In the genomic region with DNA sequence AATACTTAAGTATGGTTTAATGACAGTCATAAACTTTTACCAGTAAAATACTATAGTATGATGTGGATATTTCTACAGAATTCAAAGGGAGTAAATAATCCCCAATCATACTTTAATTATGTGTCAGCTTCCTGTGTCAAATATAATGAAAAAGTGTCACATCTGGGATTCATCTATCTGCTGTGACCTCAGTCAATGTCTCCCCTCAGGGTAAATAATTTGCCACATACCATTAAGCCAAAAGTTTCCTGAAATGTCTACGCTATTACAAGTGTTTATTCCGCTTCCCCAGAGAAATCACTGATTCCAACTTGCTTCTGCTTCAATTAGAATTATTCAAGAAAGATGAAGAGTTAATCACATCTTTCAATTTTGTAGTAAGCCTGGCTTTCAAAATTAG, we compare ENCODE assay signal across 23 cellular contexts.
DNase-seq lines count a peak whose midpoint lies in the region; ATAC-seq, FAIRE-seq and TF ChIP-seq lines count a peak whose summit lies in the region.
"Had no signal": no experiment of that assay in that cellular context is flagged by ENCODE, and none has a peak within 500 bp of the region (broad histone marks: within the 10 kb centered on the region; RNA-seq: fewer than 3 reads in every experiment).

No MANE protein-coding gene starts in this region.

- peak overlapping the region; percentile 55 for H3K4me2 ChIP-seq in endothelial cell of umbilical vein (ENCODE audit: insufficient read depth, low read length)
- H3K4me2 ChIP-seq: GM23338 had no signal

- no peaks in the 10 kb centered on the region for H3K9me1 ChIP-seq in endothelial cell of umbilical vein (replicated peaks; ENCODE audit: control insufficient read depth, extremely low read depth, insufficient read depth, low read length)

- no peak overlapping the region for H3K4me3 ChIP-seq in endothelial cell of umbilical vein (replicated peaks in 1 of 3; ENCODE audit: insufficient read depth in 1 of 3, low read depth in 1 of 3, low read length in 3 of 3)
- no peak overlapping the region for H3K4me3 ChIP-seq in left ventricle myocardium inferior
- H3K4me3 ChIP-seq: GM12878, GM23338 had no signal

- H3K27me3 ChIP-seq in endothelial cell of umbilical vein (ENCODE audit: control insufficient read depth in 2 of 2, insufficient read depth in 2 of 2, low read length in 2 of 2) (peaks cover under 1 to 12% of the 10 kb centered on the region in 2 experiments), left ventricle myocardium inferior (ENCODE audit: low read depth) (no peaks in the 10 kb centered on the region)

- TF ChIP-seq CTCF in endothelial cell of umbilical vein (IDR thresholded peaks at IDR 0.05; ENCODE audit: extremely low read depth in 1 of 2, insufficient read depth in 1 of 2, low read depth in 1 of 2, low read length in 2 of 2) = no peak
- no peak for TF ChIP-seq CTCF in left ventricle myocardium inferior (IDR thresholded peaks at IDR 0.05; ENCODE audit: borderline replicate concordance)
- no peak for TF ChIP-seq CTCF in WTC11 (IDR thresholded peaks at IDR 0.05)

- no peak overlapping the region for H2AFZ ChIP-seq in endothelial cell of umbilical vein (ENCODE audit: low read depth, low read length)

- no peaks in the 10 kb centered on the region for H4K20me1 ChIP-seq in endothelial cell of umbilical vein (replicated peaks; ENCODE audit: control insufficient read depth, extremely low read depth, insufficient read depth, low read length)

- no peak overlapping the region for H3K9ac ChIP-seq in endothelial cell of umbilical vein (replicated peaks; ENCODE audit: extremely low read depth, insufficient read depth, low read length)

- no peak overlapping the region for H3K27ac Mint-ChIP-seq in WTC11
- H3K27ac Mint-ChIP-seq: B cell, GM23338 had no signal

- BruUV-seq in endothelial cell of umbilical vein (replicated peaks; lab: Mats Ljungman, UMichigan) = no TSS peak

- H3K9me3 Mint-ChIP-seq in WTC11 = no peaks in the 10 kb centered on the region
- H3K9me3 Mint-ChIP-seq: GM23338 had no signal

- intact Hi-C loops in endothelial cell of umbilical vein (cut with micrococcal nuclease) = loop anchor here (2.0 kb wide), 1 partner anchor 14 kb away; no protein-coding TSS in a partner anchor
- intact Hi-C loops in left ventricle myocardium inferior (cut with micrococcal nuclease) = no loop called here

- H3K36me3 ChIP-seq in endothelial cell of umbilical vein (ENCODE audit: control insufficient read depth in 2 of 2, extremely low read depth in 1 of 2, insufficient read depth in 2 of 2, low read length in 2 of 2) (no peaks in the 10 kb centered on the region), left ventricle myocardium inferior (no peaks in the 10 kb centered on the region)

- H3K79me2 ChIP-seq in endothelial cell of umbilical vein (ENCODE audit: control insufficient read depth, insufficient read depth, low read length) = no peaks in the 10 kb centered on the region

- peaks cover 6% of the 10 kb centered on the region for H3K4me1 ChIP-seq in endothelial cell of umbilical vein (ENCODE audit: control insufficient read depth, extremely low read depth, insufficient read depth, low read length)
- H3K4me1 ChIP-seq in left ventricle myocardium inferior = peaks cover 18% of the 10 kb centered on the region

- POLR2A ChIA-PET in endothelial cell of umbilical vein (lab: Charles Lee) = no interaction called here
- POLR2A ChIA-PET in WTC11 (lab: Charles Lee) = interaction anchor here (0.6 kb wide), 1 partner anchor 121 kb away, joined by 3 read pairs; no protein-coding TSS in a partner anchor

- CTCF ChIA-PET in endothelial cell of umbilical vein (lab: Charles Lee) = interaction anchor here (1.0 to 1.2 kb wide), 2 partner anchors 24 to 30 kb away, joined by 3 read pairs; no protein-coding TSS in a partner anchor
- CTCF ChIA-PET in WTC11 (lab: Charles Lee) = interaction anchor here (3.1 kb wide), 1 partner anchor 24 kb away, joined by 9 read pairs; no protein-coding TSS in a partner anchor

- peak; percentile 8 for FAIRE-seq in endothelial cell of umbilical vein (lab: Jason Lieb, UNC)
- FAIRE-seq: GM12878, GM18507 had no signal

- H3K27me3 Mint-ChIP-seq in WTC11 (ENCODE audit: low read depth) = no peaks in the 10 kb centered on the region
- H3K27me3 Mint-ChIP-seq: B cell had no signal

- H3K9me3 ChIP-seq in endothelial cell of umbilical vein (replicated peaks; ENCODE audit: control insufficient read depth, insufficient read depth, low read length) (no peaks in the 10 kb centered on the region), left ventricle myocardium inferior (replicated peaks) (no peaks in the 10 kb centered on the region)

- ATAC-seq in HG03280 (IDR thresholded peaks at IDR 0.05; ENCODE audit: unreplicated experiment) (no peak), WTC11 (no peak)
- ATAC-seq: GM12878, GM23338, SK-N-SH treated with all-trans-retinoic acid at 6 μM for 48 hours had no signal

- dilution Hi-C loops in endothelial cell of umbilical vein (cut with MboI; ENCODE audit: extremely low pct_ligation_motif_present, low sequenced_read_pairs) = no loop called here

- DNase-seq in EH (ENCODE audit: low read depth) = peak; percentile 91
- DNase-seq in M059J (ENCODE audit: low read depth) = peak; percentile 57
- DNase-seq in endothelial cell of umbilical vein (ENCODE audit: low read depth, low spot score) = peak; percentile 6
- DNase-seq in caudate nucleus (lab: John Stamatoyannopoulos, UW) = no peak
- no peak for DNase-seq in left ventricle myocardium inferior
- DNase-seq in WTC11 (ENCODE audit: low spot score) = no peak
- DNase-seq: ACHN, DMS79 treated with DMSO at 0.1 percent for 48 hours, GF-D8, HCEC 1CT, NCI-H1417, NCI-H187, NCI-H2107, NCI-H524, NCI-H82, OCI-M1, SHP77 treated with DMSO at 0.1 percent for 48 hours had no signal

- TF ChIP-seq POLR2A in endothelial cell of umbilical vein (IDR thresholded peaks at IDR 0.05; ENCODE audit: low read depth, low read length) = no peak

- no peaks in the 10 kb centered on the region for H3K36me3 Mint-ChIP-seq in WTC11

- no peak overlapping the region for H3K4me3 Mint-ChIP-seq in WTC11
- H3K4me3 Mint-ChIP-seq: B cell, GM23338 had no signal

- H3K4me1 Mint-ChIP-seq in WTC11 = no peaks in the 10 kb centered on the region
- H3K4me1 Mint-ChIP-seq: B cell, GM23338 had no signal

- H3K27ac ChIP-seq in endothelial cell of umbilical vein (ENCODE audit: insufficient read depth, low read depth, low read length) (no peak overlapping the region), caudate nucleus (ENCODE audit: low read depth, low read length) (no peak overlapping the region), left ventricle myocardium inferior (replicated peaks) (no peak overlapping the region)

TF ChIP-seq in endothelial cell of umbilical vein, 7 proteins besides CTCF, POLR2A, EP300 and RAD21:
- TF ChIP-seq MYC (IDR thresholded peaks at IDR 0.05; ENCODE audit: low read depth, low read length) = no peak
- TF ChIP-seq, protein P1, sequence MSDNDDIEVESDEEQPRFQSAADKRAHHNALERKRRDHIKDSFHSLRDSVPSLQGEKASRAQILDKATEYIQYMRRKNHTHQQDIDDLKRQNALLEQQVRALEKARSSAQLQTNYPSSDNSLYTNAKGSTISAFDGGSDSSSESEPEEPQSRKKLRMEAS (IDR thresholded peaks at IDR 0.05; ENCODE audit: insufficient read depth, insufficient read length) = no peak
- no peak for TF ChIP-seq EZH2 (IDR thresholded peaks at IDR 0.05; ENCODE audit: borderline replicate concordance, low read depth, low read length, severe bottlenecking)
- TF ChIP-seq POLR2AphosphoS5 (IDR thresholded peaks at IDR 0.05; ENCODE audit: insufficient read depth, low read depth, low read length) = no peak
- TF ChIP-seq GATA2 (IDR thresholded peaks at IDR 0.05; ENCODE audit: insufficient read depth, insufficient read length, low read depth, low read length) = no peak
- no peak for TF ChIP-seq JUN (IDR thresholded peaks at IDR 0.05; ENCODE audit: borderline replicate concordance, insufficient read depth, insufficient read length, low read depth)
- no peak for TF ChIP-seq FOS (IDR thresholded peaks at IDR 0.05; ENCODE audit: borderline replicate concordance, insufficient read depth, low read length)
TF ChIP-seq in endothelial cell of umbilical vein: peak in this region for 0.

TF ChIP-seq in WTC11, 78 proteins besides CTCF, POLR2A, EP300 and RAD21 (continues in another document):
- no peak for TF ChIP-seq ZNF512 (CRISPR knock-in tag; IDR thresholded peaks at IDR 0.05; ENCODE audit: borderline replicate concordance)
- no peak for TF ChIP-seq TEAD4 (CRISPR knock-in tag; IDR thresholded peaks at IDR 0.05)
- no peak for TF ChIP-seq ATF2 (CRISPR knock-in tag; IDR thresholded peaks at IDR 0.05; ENCODE audit: borderline replicate concordance, low read depth)
- no peak for TF ChIP-seq SOX15 (CRISPR knock-in tag; IDR thresholded peaks at IDR 0.05)

Comparison
In these comparisons a context has a peak if more than half of its experiments do, and no peak if none do; other contexts are left out.
1. DNase-seq: peak in EH (single experiment), M059J (single experiment) and endothelial cell of umbilical vein (single experiment); none in caudate nucleus (0 of 61), left ventricle myocardium inferior (single experiment) and WTC11 (single experiment).